In genomic region chr16:70480127-70481105, GRCh38 we compare ENCODE assay signal across 25 cellular contexts. TPM values are rescaled to one million over a fixed set of nuclear protein-coding genes. Genes with fewer than 3 reads are reported as not detected.
DNase-seq lines count a peak whose midpoint lies in the region; ATAC-seq, FAIRE-seq and TF ChIP-seq lines count a peak whose summit lies in the region.
"Had no signal": no experiment of that assay in that cellular context is flagged by ENCODE, and none has a peak within 500 bp of the region (broad histone marks: within the 10 kb centered on the region; RNA-seq: fewer than 3 reads in every experiment).

No MANE protein-coding gene starts in this region.

- no peak for FAIRE-seq in small intestine (lab: Jason Lieb, UNC)
- FAIRE-seq: frontal cortex, GM12891 had no signal

- CTCF ChIA-PET in RWPE1 (lab: Yijun Ruan, JAX), result interaction anchor here (0.5 to 0.6 kb wide), 3 partner anchors 73 to 104 kb away, joined by 3 to 7 read pairs (median 3); no protein-coding TSS in a partner anchor

- H3K36me3 ChIP-seq in left ventricle myocardium inferior (peaks cover 54% of the 10 kb centered on the region), small intestine (ENCODE audit: control insufficient read depth in 2 of 2, insufficient read depth in 2 of 2, low read length in 2 of 2) (peaks cover 8 to 19% of the 10 kb centered on the region in 2 donors)

- H3K4me3 ChIP-seq in left ventricle myocardium inferior (no peak overlapping the region), small intestine (ENCODE audit: low read depth in 1 of 2, low read length in 2 of 2) (no peak overlapping the region)
- H3K4me3 ChIP-seq: GM23338, tibial nerve had no signal

- TF ChIP-seq CTCF in left ventricle myocardium inferior (IDR thresholded peaks at IDR 0.05; ENCODE audit: borderline replicate concordance) (no peak), RWPE1 (conservative IDR thresholded peaks at IDR 0.05; ENCODE audit: low read depth) (no peak)

- H3K9me3 ChIP-seq in left ventricle myocardium inferior (replicated peaks) (no peaks in the 10 kb centered on the region), small intestine (ENCODE audit: control insufficient read depth, low read depth) (no peaks in the 10 kb centered on the region)
- H3K9me3 ChIP-seq: SK-N-SH, tibial nerve had no signal

- intact Hi-C loops in left ventricle myocardium inferior (cut with micrococcal nuclease) (no loop called here), Right ventricle myocardium superior (cut with DNase I) (no loop called here)

- DNase-seq in left ventricle myocardium inferior, result no peak
- DNase-seq in Right ventricle myocardium superior, result no peak
- DNase-seq in NCI-H1694 (lab: John Stamatoyannopoulos, UW), result peak; percentile 91
- DNase-seq in RWPE1 (ENCODE audit: low spot score), result no peak
- DNase-seq in small intestine, result peak; percentile 42
- DNase-seq in HT-29 (ENCODE audit: low spot score), result no peak
- DNase-seq: activated CD4-positive, alpha-beta T cell treated with anti-CD3 and anti-CD28 coated beads, Interleukin-2, amount 50 U/mL, for 48 hours; activated naive CD4-positive, alpha-beta T cell treated with anti-CD3 and anti-CD28 coated beads for 36 hours; activated T-cell treated with anti-CD3 and anti-CD28 coated beads for 4 hours; aorta; DMS153; effector CD8-positive, alpha-beta T cell; Kasumi-1; natural killer cell; NCI-H1105; SK-N-SH; stimulated activated CD4-positive, alpha-beta T cell treated with anti-CD3 and anti-CD28 coated beads, Interleukin-1b, Interleukin-23, amount 100 ng/mL, for 48 hours had no signal

- H3K27me3 ChIP-seq in left ventricle myocardium inferior (ENCODE audit: low read depth) (no peaks in the 10 kb centered on the region), small intestine (ENCODE audit: control insufficient read depth in 2 of 2, insufficient read depth in 2 of 2, low read length in 2 of 2) (no peaks in the 10 kb centered on the region)
- H3K27me3 ChIP-seq: tibial nerve had no signal

- H3K4me1 ChIP-seq in left ventricle myocardium inferior (peaks cover 46% of the 10 kb centered on the region), small intestine (ENCODE audit: control insufficient read depth in 2 of 2, insufficient read depth in 1 of 2, low read depth in 1 of 2, low read length in 1 of 2) (no peaks in the 10 kb centered on the region)
- H3K4me1 ChIP-seq: parathyroid adenoma had no signal

- H3K27ac ChIP-seq in left ventricle myocardium inferior (replicated peaks) (peak overlapping the region; percentile 83), RWPE1 (peak overlapping the region; percentile 91), small intestine (ENCODE audit: low read depth in 1 of 2, low read length in 1 of 2) (no peak overlapping the region)
- H3K27ac ChIP-seq: parathyroid adenoma, tibial nerve had no signal

- WGBS in small intestine, 3 donors, result 81 to 86% (median 86%) methylated on average over 17 of the region's 17 CpGs

- ATAC-seq in Right ventricle myocardium superior (ENCODE audit: poor library complexity) (no peak), HG03342 (IDR thresholded peaks at IDR 0.05; ENCODE audit: unreplicated experiment) (no peak), HG02840 (IDR thresholded peaks at IDR 0.05; ENCODE audit: low FRiP score, unreplicated experiment) (no peak)
- ATAC-seq: esophagus mucosa, GM23338, natural killer cell had no signal

- POLR2A ChIA-PET in RWPE1 (lab: Yijun Ruan, JAX; ENCODE audit: low non-redundant PET), result no interaction called here

RNA-seq across cellular contexts. Expression of gene FCSK, which starts 26.0 kb away (rescaled TPM):
- total RNA-seq in left ventricle myocardium inferior, result 7.4 TPM
- 8.0 TPM for total RNA-seq in Right ventricle myocardium superior
- polyA plus RNA-seq in small intestine, result 10 to 100 TPM; 19.6 to 26.8 (median 21.9) TPM
- total RNA-seq in HT-29 (2014; rRNA removed; shearing (Covaris generic)), result 21.4 and 25.6 TPM in 2 replicates

RNA-seq across cellular contexts. Expression of gene ST3GAL2, which starts 41.5 kb away (rescaled TPM):
- 22.3 TPM for total RNA-seq in left ventricle myocardium inferior
- 19.6 TPM for total RNA-seq in Right ventricle myocardium superior
- polyA plus RNA-seq in small intestine, result 1 to 10 TPM; 5.6 to 9.1 (median 7.6) TPM
- total RNA-seq in HT-29 (2014; rRNA removed; shearing (Covaris generic)), result 54.7 and 84.7 TPM in 2 replicates

RNA-seq across cellular contexts. Expression of gene COG4, which starts 42.9 kb away (rescaled TPM):
- total RNA-seq in left ventricle myocardium inferior, result 43.7 TPM
- total RNA-seq in Right ventricle myocardium superior, result 49.1 TPM
- 10 to 100 TPM; 48.1 to 93.5 (median 50.8) TPM for polyA plus RNA-seq in small intestine
- 61.7 and 76.6 TPM in 2 replicates for total RNA-seq in HT-29 (2014; rRNA removed; shearing (Covaris generic))

RNA-seq across cellular contexts. Expression of gene SF3B3, which starts 43.2 kb away (rescaled TPM):
- total RNA-seq in left ventricle myocardium inferior (129 TPM), Right ventricle myocardium superior (129 TPM)
- polyA plus RNA-seq in small intestine, result 10 to 100 TPM; 33.3 to 91.9 (median 46.7) TPM
- 144 and 153 TPM in 2 replicates for total RNA-seq in HT-29 (2014; rRNA removed; shearing (Covaris generic))

Comparison
In these comparisons a context has a peak if more than half of its experiments do, and no peak if none do; other contexts are left out.
1. DNase-seq: peak in NCI-H1694 (single experiment) and small intestine (single experiment); none in left ventricle myocardium inferior (single experiment), Right ventricle myocardium superior (single experiment), RWPE1 (single experiment) and HT-29 (single experiment).
2. H3K27ac ChIP-seq: peak in left ventricle myocardium inferior (single experiment) and RWPE1 (single experiment); none in small intestine (0 of 2).